Comparison of ENCODE assay signal across 12 cellular contexts in the genomic region with DNA sequence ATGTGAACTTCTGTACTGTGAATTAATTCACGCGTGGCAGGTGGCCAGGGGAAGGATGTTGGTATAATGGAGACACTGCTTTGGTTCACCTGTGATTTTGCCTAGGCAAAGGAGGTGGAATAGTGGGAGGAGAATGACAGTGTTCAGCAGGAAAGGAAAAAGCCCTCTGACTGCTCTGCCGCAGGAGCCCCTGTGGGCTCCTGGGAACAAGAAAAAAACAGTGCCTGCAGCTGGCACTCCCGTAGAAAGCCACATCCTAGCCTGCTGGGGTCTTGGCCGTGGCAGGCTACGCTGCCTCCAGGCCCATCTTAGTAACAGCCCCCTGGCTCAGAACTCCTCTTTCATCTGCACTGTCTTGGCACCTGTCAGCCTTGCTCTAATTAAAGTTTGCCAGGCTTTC. TPM values are rescaled to one million over a fixed set of nuclear protein-coding genes. Genes with fewer than 3 reads are reported as not detected.
DNase-seq lines count a peak whose midpoint lies in the region; ATAC-seq and TF ChIP-seq lines count a peak whose summit lies in the region.
"Had no signal": no experiment of that assay in that cellular context is flagged by ENCODE, and none has a peak within 500 bp of the region (broad histone marks: within the 10 kb centered on the region; RNA-seq: fewer than 3 reads in every experiment).

No MANE protein-coding gene starts in this region.

- H3K9me3 ChIP-seq in PC-9 (ENCODE audit: insufficient read depth, low read depth) (no peaks in the 10 kb centered on the region), iPS-18a (ENCODE audit: control insufficient read depth, low read depth, low read length) (no peaks in the 10 kb centered on the region)
- H3K9me3 ChIP-seq: thoracic aorta had no signal

- peaks cover 11% of the 10 kb centered on the region for H3K36me3 ChIP-seq in PC-9 (ENCODE audit: low read depth)
- no peaks in the 10 kb centered on the region for H3K36me3 ChIP-seq in iPS-18a (ENCODE audit: control insufficient read depth, low read depth, low read length)
- H3K36me3 ChIP-seq: thoracic aorta had no signal

- peaks cover 16% of the 10 kb centered on the region for H3K4me1 Mint-ChIP-seq in stimulated activated memory B cell treated with anti-CD40 and anti-IgM and Interleukin-4, amounts not matched to agents 10 μg/mL and 1 μg/mL and 100 μg/mL, for 72 hours

- H3K36me3 Mint-ChIP-seq in stimulated activated memory B cell treated with anti-CD40 and anti-IgM and Interleukin-4, amounts not matched to agents 10 μg/mL and 1 μg/mL and 100 μg/mL, for 72 hours: no peaks in the 10 kb centered on the region

- H3K27me3 ChIP-seq in PC-9 (ENCODE audit: insufficient read depth, low read depth): no peaks in the 10 kb centered on the region
- no peaks in the 10 kb centered on the region for H3K27me3 ChIP-seq in iPS-18a (ENCODE audit: control insufficient read depth, insufficient read depth, low read length)

- peaks cover 70% of the 10 kb centered on the region for H3K4me1 ChIP-seq in PC-9 (replicated peaks; ENCODE audit: insufficient read depth)
- peaks cover 43% of the 10 kb centered on the region for H3K4me1 ChIP-seq in iPS-18a (ENCODE audit: control insufficient read depth, low read depth, low read length)
- H3K4me1 ChIP-seq: parathyroid adenoma had no signal

- no TSS peak for BruUV-seq in PC-9 (replicated peaks; lab: Mats Ljungman, UMichigan)

- no peak for TF ChIP-seq CTCF in PC-9 (conservative IDR thresholded peaks at IDR 0.05)

- POLR2A ChIA-PET in PC-9 (lab: Charles Lee; ENCODE audit: unreplicated experiment): interaction anchor here (0.6 kb wide), 1 partner anchor 18 kb away, joined by 10 read pairs; no protein-coding TSS in a partner anchor

- no peaks in the 10 kb centered on the region for H3K9me2 ChIP-seq in PC-9 (ENCODE audit: insufficient read depth)

- peak; percentile 43 for ATAC-seq in stimulated activated memory B cell treated with anti-CD40 and anti-IgM and Interleukin-4, amounts not matched to agents 10 μg/mL and 1 μg/mL and 100 μg/mL, for 72 hours
- ATAC-seq in GM21360 (IDR thresholded peaks at IDR 0.05; ENCODE audit: unreplicated experiment): no peak

- H3K79me2 ChIP-seq in PC-9 (ENCODE audit: low read depth): peaks cover 87% of the 10 kb centered on the region
- H3K79me2 ChIP-seq: parathyroid adenoma had no signal

- H3K9ac ChIP-seq in iPS-18a (ENCODE audit: low read length): peak overlapping the region; percentile 75
- H3K9ac ChIP-seq: parathyroid adenoma had no signal

- no peak overlapping the region for H3K4me3 Mint-ChIP-seq in stimulated activated memory B cell treated with anti-CD40 and anti-IgM and Interleukin-4, amounts not matched to agents 10 μg/mL and 1 μg/mL and 100 μg/mL, for 72 hours

- no peaks in the 10 kb centered on the region for H3K9me3 Mint-ChIP-seq in stimulated activated memory B cell treated with anti-CD40 and anti-IgM and Interleukin-4, amounts not matched to agents 10 μg/mL and 1 μg/mL and 100 μg/mL, for 72 hours

- H3K4me2 ChIP-seq in PC-9: peak overlapping the region; percentile 81

- intact Hi-C loops in PC-9 (cut with micrococcal nuclease; ENCODE audit: unreplicated experiment): no loop called here

- peaks cover 55% of the 10 kb centered on the region for H3K27me3 Mint-ChIP-seq in stimulated activated memory B cell treated with anti-CD40 and anti-IgM and Interleukin-4, amounts not matched to agents 10 μg/mL and 1 μg/mL and 100 μg/mL, for 72 hours

- H3K4me3 ChIP-seq in PC-9 (no peak overlapping the region; the same call in 1 of the 2 replicates), iPS-18a (ENCODE audit: low read length) (peak overlapping the region; percentile 43)
- H3K4me3 ChIP-seq: thoracic aorta had no signal

- peaks cover 58% of the 10 kb centered on the region for H3F3A ChIP-seq in PC-9 (ENCODE audit: insufficient read depth, low read depth)

- H3K27ac ChIP-seq in PC-9: peak overlapping the region; percentile 92
- H3K27ac ChIP-seq in iPS-18a (ENCODE audit: low read length): peak overlapping the region; percentile 98
- H3K27ac ChIP-seq: parathyroid adenoma, thoracic aorta had no signal

- H2AFZ ChIP-seq in PC-9: no peak overlapping the region
- H2AFZ ChIP-seq: parathyroid adenoma had no signal

- no peak overlapping the region for H3K27ac Mint-ChIP-seq in stimulated activated memory B cell treated with anti-CD40 and anti-IgM and Interleukin-4, amounts not matched to agents 10 μg/mL and 1 μg/mL and 100 μg/mL, for 72 hours

- no peaks in the 10 kb centered on the region for H4K20me1 ChIP-seq in PC-9 (ENCODE audit: insufficient read depth)

- DNase-seq in NCI-H510A treated with DMSO at 0.1 percent for 48 hours (lab: John Stamatoyannopoulos, UW): peak; percentile 11
- no peak for DNase-seq in NCI-H510A (lab: John Stamatoyannopoulos, UW)
- no peak for DNase-seq in PC-9
- DNase-seq in activated T-cell treated with anti-CD3 and anti-CD28 coated beads for 4 hours: no peak
- no peak for DNase-seq in GM03348 (ENCODE audit: low spot score)
- DNase-seq: ACHN; stimulated activated CD4-positive, alpha-beta T cell treated with anti-CD3 and anti-CD28 coated beads, Interleukin-4, amount 100 ng/mL, for 4 hours had no signal

- CTCF ChIA-PET in PC-9 (lab: Charles Lee): no interaction called here

RNA-seq across cellular contexts. Expression of a gene that starts 20.6 kb away (rescaled TPM):
- total RNA-seq in PC-9 (2021): 32.6 and 42.7 TPM in 2 replicates

RNA-seq across cellular contexts. Expression of a gene that starts 34.0 kb away (rescaled TPM):
- 13.0 and 19.1 TPM in 2 replicates for total RNA-seq in PC-9 (2021)

RNA-seq across cellular contexts. Expression of a gene that starts 34.1 kb away (rescaled TPM):
- total RNA-seq in PC-9 (2021): 53.5 and 74.7 TPM in 2 replicates
